8 cellular contexts compared by ENCODE assay signal in the genomic region with DNA sequence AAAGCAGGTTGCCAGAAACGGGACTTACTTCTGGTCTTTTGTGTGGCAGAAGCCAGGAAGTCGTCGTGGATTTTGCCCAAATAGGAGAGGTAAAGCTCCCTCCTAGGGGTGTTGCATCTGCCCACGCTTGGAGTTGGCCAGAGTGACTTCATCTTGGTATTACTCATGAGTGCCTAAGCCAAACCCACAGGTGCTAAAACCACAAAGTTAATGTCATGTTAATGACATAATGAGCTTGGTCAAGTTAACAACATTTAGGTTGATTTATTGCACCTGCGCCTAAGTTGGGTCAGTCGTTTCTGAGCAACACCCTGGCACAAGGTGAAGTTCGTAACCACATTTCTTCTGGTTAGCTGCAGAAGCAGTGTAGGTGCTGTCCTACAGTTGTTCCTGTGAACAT.
DNase-seq lines count a peak whose midpoint lies in the region; ATAC-seq, FAIRE-seq and TF ChIP-seq lines count a peak whose summit lies in the region.

No MANE protein-coding gene starts in this region.

- H3K27me3 Mint-ChIP-seq in CD8-positive, alpha-beta T cell (ENCODE audit: low read depth) = no peaks in the 10 kb centered on the region

- ATAC-seq in CD8-positive, alpha-beta T cell = peak; percentile 80
- ATAC-seq in GM21529 (IDR thresholded peaks at IDR 0.05; ENCODE audit: unreplicated experiment) = peak; percentile 69
- ATAC-seq in K562 = no peak
- no peak for ATAC-seq in right cardiac atrium
- no peak for ATAC-seq in HG02970 (IDR thresholded peaks at IDR 0.05; ENCODE audit: low FRiP score, unreplicated experiment)

- POLR2A ChIA-PET in CD8-positive, alpha-beta T cell (lab: Charles Lee) = interaction anchor here (0.7 kb wide), 1 partner anchor 12 kb away, joined by 3 read pairs; no protein-coding TSS in a partner anchor
- POLR2A ChIA-PET in K562 (lab: Yijun Ruan, JAX) = no interaction called here

- intact Hi-C loops in CD8-positive, alpha-beta T cell (cut with DNase I, micrococcal nuclease) = no loop called here
- intact Hi-C loops in K562 (cut with micrococcal nuclease) (no loop called here), right cardiac atrium (cut with DNase I) (no loop called here)

- H4K20me1 ChIP-seq in K562 (replicated peaks; ENCODE audit: control insufficient read depth, insufficient read depth, low read length) = no peaks in the 10 kb centered on the region

- H3K27ac Mint-ChIP-seq in CD8-positive, alpha-beta T cell = no peak overlapping the region

- no peak for FAIRE-seq in K562 (lab: Jason Lieb, UNC)

- no peak for TF ChIP-seq CTCF in CD8-positive, alpha-beta T cell (IDR thresholded peaks at IDR 0.05)
- no peak for TF ChIP-seq CTCF in K562 (IDR thresholded peaks at IDR 0.05 in 2 of 3, conservative IDR thresholded peaks at IDR 0.05 in 1 of 3; ENCODE audit: insufficient read depth in 2 of 3, low read depth in 1 of 3, low read length in 3 of 3)

- no peak overlapping the region for H3K4me3 Mint-ChIP-seq in CD8-positive, alpha-beta T cell

- no peak overlapping the region for H3K9ac ChIP-seq in K562 (ENCODE audit: insufficient read depth in 1 of 2, low read depth in 2 of 2, low read length in 2 of 2)

- no peaks in the 10 kb centered on the region for H3K9me1 ChIP-seq in K562 (ENCODE audit: control insufficient read depth, insufficient read depth, low read length)

- TF ChIP-seq EP300 in K562 (IDR thresholded peaks at IDR 0.05; ENCODE audit: low read length) = no peak

- H3K4me1 Mint-ChIP-seq in CD8-positive, alpha-beta T cell (ENCODE audit: low read depth) = peaks cover 36% of the 10 kb centered on the region

- no peak for TF ChIP-seq POLR2A in K562 (conservative IDR thresholded peaks at IDR 0.05)

- no peaks in the 10 kb centered on the region for H3K9me3 Mint-ChIP-seq in CD8-positive, alpha-beta T cell

- H3K4me2 ChIP-seq in K562 (ENCODE audit: insufficient read depth, low read length) = no peak overlapping the region

- no TSS peak for BruUV-seq in K562 (replicated peaks; lab: Mats Ljungman, UMichigan)

- H3K79me2 ChIP-seq in K562 (ENCODE audit: control insufficient read depth, insufficient read depth, low read length) = no peaks in the 10 kb centered on the region

- H3K36me3 ChIP-seq in CD8-positive, alpha-beta T cell (ENCODE audit: insufficient read depth, low read length) = no peaks in the 10 kb centered on the region
- H3K36me3 ChIP-seq in K562 (ENCODE audit: control insufficient read depth, insufficient read depth, low read length) = no peaks in the 10 kb centered on the region

- TF ChIP-seq RAD21 in K562 (CRISPR knock-in tag; conservative IDR thresholded peaks at IDR 0.05 in 1 of 2, IDR thresholded peaks at IDR 0.05 in 1 of 2) = no peak

- in situ Hi-C loops in K562 (cut with MboI) = no loop called here

- H3K4me3 ChIP-seq in CD8-positive, alpha-beta T cell (ENCODE audit: low read depth, low read length) = no peak overlapping the region
- no peak overlapping the region for H3K4me3 ChIP-seq in K562
- H3K4me3 ChIP-seq in right cardiac atrium (ENCODE audit: low read length) = no peak overlapping the region

- H2AFZ ChIP-seq in K562 (ENCODE audit: low read depth, low read length) = no peak overlapping the region

- WGBS in K562 (ENCODE audit: insufficient coverage, low coverage, missing lambda C conversion rate) = 69% methylated on average over 6 of the region's 7 CpGs
- 93% methylated on average over 7 of the region's 7 CpGs for WGBS in right cardiac atrium

- H3K27ac ChIP-seq in CD8-positive, alpha-beta T cell (ENCODE audit: low read depth, low read length) = no peak overlapping the region
- H3K27ac ChIP-seq in K562 (ENCODE audit: extremely low read depth, low read depth, low read length) (no peak overlapping the region), right cardiac atrium (ENCODE audit: low read length) (no peak overlapping the region)

- peaks cover 30% of the 10 kb centered on the region for H3K36me3 Mint-ChIP-seq in CD8-positive, alpha-beta T cell

- CTCF ChIA-PET in CD8-positive, alpha-beta T cell (lab: Charles Lee) = interaction anchor here (1.3 kb wide), 1 partner anchor 36 kb away, joined by 3 read pairs; no protein-coding TSS in a partner anchor
- CTCF ChIA-PET in K562 (lab: Yijun Ruan, JAX; ENCODE audit: low intra/inter-chr PET ratio) = no interaction called here

- H3K9me3 ChIP-seq in CD8-positive, alpha-beta T cell (ENCODE audit: low read length) = no peaks in the 10 kb centered on the region
- H3K9me3 ChIP-seq in K562 (replicated peaks; ENCODE audit: control insufficient read depth, insufficient read depth, low read depth, low read length) = no peaks in the 10 kb centered on the region
- no peaks in the 10 kb centered on the region for H3K9me3 ChIP-seq in right cardiac atrium (ENCODE audit: control insufficient read depth, low read length)

- peaks cover 6% of the 10 kb centered on the region for H3K4me1 ChIP-seq in CD8-positive, alpha-beta T cell (ENCODE audit: insufficient read depth, low read length)
- H3K4me1 ChIP-seq in K562 (replicated peaks in 1 of 2; ENCODE audit: control insufficient read depth in 2 of 2, insufficient read depth in 2 of 2, low read length in 2 of 2) (no peaks in the 10 kb centered on the region), right cardiac atrium (ENCODE audit: control insufficient read depth, insufficient read depth, low read length) (no peaks in the 10 kb centered on the region)

- DNase-seq in CD8-positive, alpha-beta T cell = peak in 4 of 7 experiments; percentile 15 to 50 (median 31)
- peak; percentile 62 for DNase-seq in NCI-H69 (lab: John Stamatoyannopoulos, UW)
- no peak for DNase-seq in K562 (ENCODE audit: extremely low read depth in 1 of 4, low spot score in 3 of 4)
- DNase-seq in right cardiac atrium = no peak
- DNase-seq in DMS53 (lab: John Stamatoyannopoulos, UW) = no peak
- DNase-seq in AG08396 (ENCODE audit: low spot score) = no peak

- no peaks in the 10 kb centered on the region for H3K27me3 ChIP-seq in CD8-positive, alpha-beta T cell (ENCODE audit: insufficient read depth, low read length)
- H3K27me3 ChIP-seq in K562 (ENCODE audit: control insufficient read depth in 2 of 2, insufficient read depth in 2 of 2, low read length in 2 of 2) = no peaks in the 10 kb centered on the region
- no peaks in the 10 kb centered on the region for H3K27me3 ChIP-seq in right cardiac atrium (ENCODE audit: control insufficient read depth, insufficient read depth)

TF ChIP-seq in K562, 482 proteins besides CTCF, POLR2A, EP300 and RAD21:
- TF ChIP-seq, protein P1, sequence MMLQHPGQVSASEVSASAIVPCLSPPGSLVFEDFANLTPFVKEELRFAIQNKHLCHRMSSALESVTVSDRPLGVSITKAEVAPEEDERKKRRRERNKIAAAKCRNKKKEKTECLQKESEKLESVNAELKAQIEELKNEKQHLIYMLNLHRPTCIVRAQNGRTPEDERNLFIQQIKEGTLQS (IDR thresholded peaks at IDR 0.05) = 0 out of 2 replicates have a peak, but pooled peaks have one; percentile 10
- TF ChIP-seq, protein P1 (CRISPR knock-in tag; conservative IDR thresholded peaks at IDR 0.05) = no peak
- TF ChIP-seq ZC3H4 (CRISPR knock-in tag; IDR thresholded peaks at IDR 0.05; ENCODE audit: borderline replicate concordance) = no peak

Comparison
In these comparisons a context has a peak if more than half of its experiments do, and no peak if none do; other contexts are left out.
1. ATAC-seq: peak in CD8-positive, alpha-beta T cell (single experiment) and GM21529 (single experiment); none in K562 (single experiment), right cardiac atrium (0 of 2) and HG02970 (single experiment).
2. DNase-seq: peak in CD8-positive, alpha-beta T cell (4 of 7) and NCI-H69 (single experiment); none in K562 (0 of 4), right cardiac atrium (0 of 3), DMS53 (single experiment) and AG08396 (single experiment).